Comparison of ENCODE assay signal across 17 cellular contexts in the genomic region with DNA sequence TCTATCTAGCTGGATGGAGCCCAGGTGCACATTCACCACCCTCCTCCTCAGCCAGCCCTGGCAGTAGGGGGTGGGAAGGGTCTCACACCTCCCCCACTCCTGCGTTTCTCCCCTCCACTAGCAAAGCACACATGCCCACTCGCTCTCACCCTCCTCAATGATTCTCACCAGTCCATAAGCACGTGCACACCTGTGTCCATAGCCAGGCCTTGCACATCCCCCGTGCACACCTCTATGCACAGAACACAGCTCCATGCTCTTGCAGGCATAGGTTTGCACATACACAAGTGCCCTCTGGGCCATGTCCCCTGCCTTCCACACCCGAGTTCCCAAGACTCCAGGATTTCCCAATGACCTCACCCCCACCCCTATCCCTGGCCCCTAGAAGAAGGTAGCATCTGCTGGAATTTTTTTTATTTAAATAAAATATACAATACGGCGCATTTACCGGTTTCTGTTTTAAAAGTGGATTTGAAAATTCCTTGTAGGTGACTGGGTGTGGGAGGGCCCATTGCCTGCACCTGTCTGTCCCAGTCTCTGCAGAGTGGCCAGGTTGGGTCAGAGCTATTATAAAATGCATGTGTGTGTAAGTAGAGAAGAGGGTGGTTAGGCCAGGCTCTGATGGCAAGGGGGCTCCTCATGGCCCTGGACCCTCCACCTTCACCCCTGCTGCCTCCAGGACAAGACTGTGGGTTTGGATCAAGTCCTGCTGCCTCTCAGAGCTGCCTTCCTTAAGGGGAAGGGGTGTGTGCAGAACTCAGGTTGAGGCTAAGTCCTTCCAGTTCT. TPM values are rescaled to one million over a fixed set of nuclear protein-coding genes. Genes with fewer than 3 reads are reported as not detected.
DNase-seq lines count a peak whose midpoint lies in the region; ATAC-seq and TF ChIP-seq lines count a peak whose summit lies in the region.
"Had no signal": no experiment of that assay in that cellular context is flagged by ENCODE, and none has a peak within 500 bp of the region (broad histone marks: within the 10 kb centered on the region; RNA-seq: fewer than 3 reads in every experiment).

No MANE protein-coding gene starts in this region.

- intact Hi-C loops in spleen (cut with DNase I; ENCODE audit: low total_unique reads), result no loop called here

- no peak overlapping the region for H3K27ac Mint-ChIP-seq in WTC11
- H3K27ac Mint-ChIP-seq in memory B cell, result peak overlapping the region; percentile 4
- H3K27ac Mint-ChIP-seq: H9 had no signal

- H3K36me3 Mint-ChIP-seq in WTC11, result no peaks in the 10 kb centered on the region
- H3K36me3 Mint-ChIP-seq in memory B cell, result no peaks in the 10 kb centered on the region

- H3K4me1 ChIP-seq in spleen, result peaks cover 0 to 15% (median 3%) of the 10 kb centered on the region in 6 donors
- H3K4me1 ChIP-seq: Caco-2 had no signal

- POLR2A ChIA-PET in WTC11 (lab: Charles Lee), result interaction anchor here (1.1 kb wide), 1 partner anchor 44 kb away, joined by 3 read pairs; no protein-coding TSS in a partner anchor

- H3K36me3 ChIP-seq in spleen, result no peaks in the 10 kb centered on the region

- H3K4me1 Mint-ChIP-seq in WTC11, result peaks cover 16% of the 10 kb centered on the region
- H3K4me1 Mint-ChIP-seq in memory B cell, result peaks cover 14% of the 10 kb centered on the region

- H3K4me3 ChIP-seq in spleen, result no peak overlapping the region
- H3K4me3 ChIP-seq: PC-9 had no signal

- TF ChIP-seq CTCF in WTC11 (IDR thresholded peaks at IDR 0.05), result no peak
- no peak for TF ChIP-seq CTCF in spleen (IDR thresholded peaks at IDR 0.05 in 8 of 11, conservative IDR thresholded peaks at IDR 0.05 in 3 of 11)

- no peak for ATAC-seq in WTC11
- no peak for ATAC-seq in memory B cell (ENCODE audit: low read depth)

- no peak overlapping the region for H3K27ac ChIP-seq in spleen
- H3K27ac ChIP-seq: PC-9 had no signal

- peak; percentile 52 for DNase-seq in activated effector memory CD4-positive, alpha-beta T cell treated with anti-CD3 and anti-CD28 coated beads, Interleukin-2, amount 50 U/mL, for 16 hours
- DNase-seq in activated effector memory CD4-positive, alpha-beta T cell treated with Interleukin-2 at 50 U/mL for 16 hours, result no peak
- DNase-seq in WTC11 (ENCODE audit: low spot score) (no peak), memory B cell (ENCODE audit: low spot score in 2 of 2) (no peak), spleen (peak; percentile 31), NCI-H524 (lab: John Stamatoyannopoulos, UW) (no peak), NCI-H1694 treated with DMSO at 0.1 percent for 48 hours (lab: John Stamatoyannopoulos, UW) (no peak), KBM-7 (no peak)
- DNase-seq: Caco-2, IMR-90, NCI-H187, NCI-H2171, NCI-H446 treated with DMSO at 0.1 percent for 48 hours, NCI-H774, PC-9, SHP77 had no signal

- H3K27me3 ChIP-seq in spleen (replicated peaks in 1 of 7), result peaks cover 0 to 62% (median 7%) of the 10 kb centered on the region in 7 donors

- H3K27me3 Mint-ChIP-seq in WTC11 (ENCODE audit: low read depth), result no peaks in the 10 kb centered on the region; the same call in 1 of the 2 replicates
- peaks cover 9% of the 10 kb centered on the region for H3K27me3 Mint-ChIP-seq in memory B cell

- in situ Hi-C loops in KBM-7 (cut with MboI; ENCODE audit: low pct_unique_long_range_greater_than_20kb, low sequenced_read_pairs), result no loop called here

- H3K9me3 Mint-ChIP-seq in WTC11 (no peaks in the 10 kb centered on the region), memory B cell (no peaks in the 10 kb centered on the region)
- H3K9me3 Mint-ChIP-seq: H9 had no signal

- no peak overlapping the region for H3K4me3 Mint-ChIP-seq in WTC11
- peak overlapping the region; percentile 0 for H3K4me3 Mint-ChIP-seq in memory B cell

- CTCF ChIA-PET in WTC11 (lab: Charles Lee), result interaction anchor here (1.1 to 2.5 kb wide), 5 partner anchors 14 to 385 kb away, joined by 3 to 9 read pairs (median 4); no protein-coding TSS in a partner anchor

- WGBS in spleen, 5 donors, result 72 to 85% (median 79%) methylated on average over 8 of the region's 8 CpGs

- no peak for TF ChIP-seq POLR2A in spleen (IDR thresholded peaks at IDR 0.05)

- no peaks in the 10 kb centered on the region for H3K9me3 ChIP-seq in spleen
- H3K9me3 ChIP-seq: Caco-2 had no signal

TF ChIP-seq in WTC11, 78 proteins besides CTCF, POLR2A, EP300 and RAD21:
- TF ChIP-seq NFATC4 (CRISPR knock-in tag; IDR thresholded peaks at IDR 0.05) (0 out of 2 replicates have a peak, but pooled peaks have one; percentile 46), ZNF232 (CRISPR knock-in tag; IDR thresholded peaks at IDR 0.05) (no peak)
- TF ChIP-seq, protein P1, sequence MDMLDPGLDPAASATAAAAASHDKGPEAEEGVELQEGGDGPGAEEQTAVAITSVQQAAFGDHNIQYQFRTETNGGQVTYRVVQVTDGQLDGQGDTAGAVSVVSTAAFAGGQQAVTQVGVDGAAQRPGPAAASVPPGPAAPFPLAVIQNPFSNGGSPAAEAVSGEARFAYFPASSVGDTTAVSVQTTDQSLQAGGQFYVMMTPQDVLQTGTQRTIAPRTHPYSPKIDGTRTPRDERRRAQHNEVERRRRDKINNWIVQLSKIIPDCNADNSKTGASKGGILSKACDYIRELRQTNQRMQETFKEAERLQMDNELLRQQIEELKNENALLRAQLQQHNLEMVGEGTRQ (CRISPR knock-in tag; IDR thresholded peaks at IDR 0.05), result no peak
- TF ChIP-seq, protein P2, sequence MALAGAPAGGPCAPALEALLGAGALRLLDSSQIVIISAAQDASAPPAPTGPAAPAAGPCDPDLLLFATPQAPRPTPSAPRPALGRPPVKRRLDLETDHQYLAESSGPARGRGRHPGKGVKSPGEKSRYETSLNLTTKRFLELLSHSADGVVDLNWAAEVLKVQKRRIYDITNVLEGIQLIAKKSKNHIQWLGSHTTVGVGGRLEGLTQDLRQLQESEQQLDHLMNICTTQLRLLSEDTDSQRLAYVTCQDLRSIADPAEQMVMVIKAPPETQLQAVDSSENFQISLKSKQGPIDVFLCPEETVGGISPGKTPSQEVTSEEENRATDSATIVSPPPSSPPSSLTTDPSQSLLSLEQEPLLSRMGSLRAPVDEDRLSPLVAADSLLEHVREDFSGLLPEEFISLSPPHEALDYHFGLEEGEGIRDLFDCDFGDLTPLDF (CRISPR knock-in tag; IDR thresholded peaks at IDR 0.05), result no peak
- TF ChIP-seq, protein P3, sequence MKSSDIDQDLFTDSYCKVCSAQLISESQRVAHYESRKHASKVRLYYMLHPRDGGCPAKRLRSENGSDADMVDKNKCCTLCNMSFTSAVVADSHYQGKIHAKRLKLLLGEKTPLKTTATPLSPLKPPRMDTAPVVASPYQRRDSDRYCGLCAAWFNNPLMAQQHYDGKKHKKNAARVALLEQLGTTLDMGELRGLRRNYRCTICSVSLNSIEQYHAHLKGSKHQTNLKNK (CRISPR knock-in tag; IDR thresholded peaks at IDR 0.05), result peak; percentile 51; the same call in 1 of the 2 replicates

RNA-seq across cellular contexts. Expression of a gene that starts 49.1 kb away (rescaled TPM):
- total RNA-seq in WTC11 (2021) (8.6 to 10.5 TPM (median 9.0 TPM) in 3 replicates), spleen (not detected)
- polyA plus RNA-seq in spleen, result not detected
- total RNA-seq: IMR-90, PC-9 had no signal
- polyA plus RNA-seq: IMR-90 had no signal

Comparison
In these comparisons a context has a peak if more than half of its experiments do, and no peak if none do; other contexts are left out.
1. DNase-seq: peak in activated effector memory CD4-positive, alpha-beta T cell treated with anti-CD3 and anti-CD28 coated beads, Interleukin-2, amount 50 U/mL, for 16 hours (single experiment) and spleen (single experiment); none in activated effector memory CD4-positive, alpha-beta T cell treated with Interleukin-2 at 50 U/mL for 16 hours (single experiment), WTC11 (single experiment), memory B cell (0 of 2), NCI-H524 (0 of 2), NCI-H1694 treated with DMSO at 0.1 percent for 48 hours (single experiment) and KBM-7 (single experiment).